In the genomic region with DNA sequence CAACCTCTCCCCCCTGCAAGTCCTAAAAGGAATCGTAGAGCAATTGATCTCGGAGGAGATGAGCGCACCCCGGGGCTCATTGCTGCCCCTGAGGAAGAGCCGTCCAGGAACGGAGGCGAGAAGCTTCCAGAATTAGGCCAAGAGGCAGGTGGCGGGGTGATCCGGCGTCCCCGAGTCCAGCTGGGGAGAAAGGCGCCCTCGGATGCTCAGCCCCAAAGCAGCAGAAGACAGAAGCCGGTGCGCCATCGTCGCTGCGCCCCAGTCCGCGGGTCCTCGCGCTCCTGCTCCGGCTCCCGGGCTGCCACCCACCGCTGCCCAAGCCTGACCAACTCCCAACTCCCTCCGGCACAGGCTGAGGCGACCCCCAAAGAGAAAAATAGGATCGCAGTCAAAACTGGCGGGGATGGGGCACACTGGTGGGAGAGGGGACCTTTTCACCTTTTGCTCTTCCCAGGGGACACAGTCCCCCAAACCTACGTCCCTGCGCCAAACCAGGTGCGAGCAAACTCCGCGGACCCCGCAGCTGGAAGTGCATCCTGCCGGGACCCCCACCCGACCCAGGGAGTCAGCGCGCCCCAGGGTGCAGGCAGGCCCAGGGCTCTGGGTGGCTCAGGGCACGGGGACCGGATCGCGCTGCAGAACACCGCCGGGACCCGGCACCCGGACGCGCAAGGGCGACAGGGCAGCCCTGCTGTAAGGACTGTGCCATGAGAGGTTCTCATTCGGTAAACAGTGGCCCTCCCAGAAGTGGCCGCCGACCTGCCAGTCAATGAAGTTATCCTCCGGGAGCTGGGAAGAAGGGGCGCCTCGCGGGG, we compare ENCODE assay signal across 10 cellular contexts. TPM values are rescaled to one million over a fixed set of nuclear protein-coding genes. Genes with fewer than 3 reads are reported as not detected.
A peak's percentile ranks its signal among the peaks of the same experiment; 100 is the strongest.
DNase-seq lines count a peak whose midpoint lies in the region; ATAC-seq, FAIRE-seq and TF ChIP-seq lines count a peak whose summit lies in the region.
"Had no signal": no experiment of that assay in that cellular context is flagged by ENCODE, and none has a peak within 500 bp of the region (broad histone marks: within the 10 kb centered on the region; RNA-seq: fewer than 3 reads in every experiment).

No MANE protein-coding gene starts in this region.

- TF ChIP-seq POLR2A in spleen (IDR thresholded peaks at IDR 0.05) (no peak), GM12892 (IDR thresholded peaks at IDR 0.05; ENCODE audit: low read depth, low read length) (no peak)

- H3K4me1 ChIP-seq in kidney (ENCODE audit: control insufficient read depth in 1 of 2, insufficient read depth in 1 of 2, low read depth in 1 of 2, low read length in 2 of 2) (no peaks in the 10 kb centered on the region), spleen (peaks cover 0 to 20% (median 4%) of the 10 kb centered on the region in 6 donors)

- H3K4me3 Mint-ChIP-seq in HFFc6 (peak overlapping the region; percentile 91), brain (peak overlapping the region; percentile 81 to 94 (median 91))
- H3K4me3 Mint-ChIP-seq: natural killer cell had no signal

- H3K36me3 ChIP-seq in kidney (ENCODE audit: control insufficient read depth in 1 of 2, insufficient read depth in 2 of 2, low read length in 2 of 2), result no peaks in the 10 kb centered on the region
- H3K36me3 ChIP-seq in spleen, result no peaks in the 10 kb centered on the region

- H3K27me3 Mint-ChIP-seq in HFFc6 (ENCODE audit: insufficient read depth), result peaks cover 11% of the 10 kb centered on the region; the same call in 1 of the 2 replicates
- H3K27me3 Mint-ChIP-seq in brain, result peaks cover 72% of the 10 kb centered on the region

- H3K36me3 Mint-ChIP-seq in HFFc6 (ENCODE audit: low read depth) (no peaks in the 10 kb centered on the region), brain (no peaks in the 10 kb centered on the region)
- H3K36me3 Mint-ChIP-seq: natural killer cell had no signal

- H3K27ac Mint-ChIP-seq in HFFc6 (no peak overlapping the region), brain (peak overlapping the region in 3 of 5 experiments; percentile 71 to 93 (median 75))
- H3K27ac Mint-ChIP-seq: natural killer cell had no signal

- FAIRE-seq in kidney (lab: Jason Lieb, UNC), result no peak
- FAIRE-seq in GM12892 (lab: Jason Lieb, UNC), result no peak

- H3K27me3 ChIP-seq in spleen (replicated peaks in 1 of 7), result peaks cover 0 to 82% (median 29%) of the 10 kb centered on the region in 7 donors

- H3K27ac ChIP-seq in kidney (ENCODE audit: low read depth in 2 of 2, low read length in 2 of 2), result no peak overlapping the region
- no peak overlapping the region for H3K27ac ChIP-seq in spleen

- no peak for DNase-seq in HFFc6
- DNase-seq in kidney, result peak; percentile 81
- peak; percentile 73 for DNase-seq in spleen
- DNase-seq in HUDEP-2 (lab: John Stamatoyannopoulos, UW; ENCODE audit: unreplicated experiment in 76 of 76), result no peak
- no peak for DNase-seq in GM12892 (ENCODE audit: insufficient read length)
- no peak for DNase-seq in HT-29 (ENCODE audit: low spot score)
- DNase-seq: natural killer cell, NCI-H2029 treated with DMSO at 0.1 percent for 48 hours had no signal

- intact Hi-C loops in kidney (cut with DNase I), result no loop called here
- intact Hi-C loops in spleen (cut with DNase I; ENCODE audit: low total_unique reads), result loop anchor here (10.0 kb wide), 1 partner anchor 1418 kb away; no protein-coding TSS in a partner anchor

- no peaks in the 10 kb centered on the region for H3K9me3 Mint-ChIP-seq in HFFc6
- H3K9me3 Mint-ChIP-seq in brain, result peaks cover 0 to 6% (median 0%) of the 10 kb centered on the region in 5 experiments
- H3K9me3 Mint-ChIP-seq: natural killer cell had no signal

- WGBS in spleen, 5 donors, result 5 to 13% (median 8%) methylated on average over 22 to 57 of the region's 57 CpGs

- H3K4me1 Mint-ChIP-seq in HFFc6 (ENCODE audit: low read depth) (peaks cover 22% of the 10 kb centered on the region), brain (peaks cover 53% of the 10 kb centered on the region)

- peak overlapping the region in 1 of 2 donors; percentile 33 for H3K4me3 ChIP-seq in kidney (ENCODE audit: low read length in 2 of 2)
- H3K4me3 ChIP-seq in spleen, result peak overlapping the region in 7 of 8 donors; percentile 7 to 51 (median 16)

- H3K9ac ChIP-seq in kidney (ENCODE audit: low read length in 2 of 2), result no peak overlapping the region

- TF ChIP-seq CTCF in HFFc6 (IDR thresholded peaks at IDR 0.05), result no peak
- no peak for TF ChIP-seq CTCF in brain (conservative IDR thresholded peaks at IDR 0.05)
- no peak for TF ChIP-seq CTCF in kidney (IDR thresholded peaks at IDR 0.05; ENCODE audit: borderline replicate concordance, extremely low read depth, insufficient read depth)
- TF ChIP-seq CTCF in spleen (IDR thresholded peaks at IDR 0.05 in 8 of 11, conservative IDR thresholded peaks at IDR 0.05 in 3 of 11), result no peak

- H3K9me3 ChIP-seq in kidney (ENCODE audit: control insufficient read depth in 1 of 2, low read length in 2 of 2), result no peaks in the 10 kb centered on the region
- no peaks in the 10 kb centered on the region for H3K9me3 ChIP-seq in spleen

- no peak for ATAC-seq in HG03520 (IDR thresholded peaks at IDR 0.05; ENCODE audit: unreplicated experiment)
- ATAC-seq: natural killer cell had no signal

RNA-seq across cellular contexts. Expression of gene MEIS1, which starts 8.5 kb away (rescaled TPM):
- 10 to 100 TPM; 69.1 to 85.4 (median 74.1) TPM for total RNA-seq in HFFc6 (2021; fragmentation: NEBNext Ultra II Directional; extraction: Animal tissue kit (Norgen Biotek cat#: 25700))
- polyA plus RNA-seq in brain (ENCODE audit: insufficient read depth, low read depth, low replicate concordance) (3.5 TPM), kidney (ENCODE audit: insufficient read depth, low read depth, low replicate concordance) (7.3 TPM), spleen (10 to 100 TPM; 13.1 to 19.4 (median 14.1) TPM)
- total RNA-seq in kidney (36.7 TPM), spleen (10 to 100 TPM; 23.6 to 81.4 (median 44.1) TPM)
- not detected for polyA plus RNA-seq in GM12892 (2012; ENCODE audit: missing spikeins)
- total RNA-seq in HT-29 (2014; rRNA removed; shearing (Covaris generic)), result 3.1 and 7.7 TPM in 2 replicates

Comparison
In these comparisons a context has a peak if more than half of its experiments do, and no peak if none do; other contexts are left out.
1. DNase-seq: peak in kidney (single experiment) and spleen (single experiment); none in HFFc6 (single experiment), HUDEP-2 (0 of 76), GM12892 (single experiment) and HT-29 (single experiment).